ENCODE assay signal across 22 cellular contexts in genomic region chr7:47719675-47720074, GRCh38.
"Had no signal": no experiment of that assay in that cellular context is flagged by ENCODE, and none has a peak within 500 bp of the region (broad histone marks: within the 10 kb centered on the region; RNA-seq: fewer than 3 reads in every experiment).

No MANE protein-coding gene starts in this region.

- H3K36me3 Mint-ChIP-seq: activated naive CD8-positive, alpha-beta T cell treated with anti-CD3 and anti-CD28 coated beads, Interleukin-2, amount 10 ng/mL, durations not matched to agents 7 days and 5 days; stimulated activated effector memory CD8-positive, alpha-beta T cell treated with anti-CD3 and anti-CD28 coated beads, Interleukin-12 subunit alpha, Interleukin-12 subunit beta, amount 100 ng/mL, for 72 hours had no signal

- DNase-seq: activated CD4-positive, alpha-beta memory T cell treated with anti-CD3 and anti-CD28 coated beads, Interleukin-2, amount 10 ng/mL, durations not matched to agents 7 days and 5 days; activated CD4-positive, alpha-beta T cell treated with anti-CD3 and anti-CD28 coated beads, Interleukin-2, amount 10 ng/mL, durations not matched to agents 24 days and 14 days; activated effector memory CD4-positive, alpha-beta T cell treated with Interleukin-2 at 50 U/mL for 16 hours; activated naive CD4-positive, alpha-beta T cell treated with anti-CD3 and anti-CD28 coated beads for 36 hours; activated naive CD8-positive, alpha-beta T cell treated with anti-CD3 and anti-CD28 coated beads, Interleukin-2, amount 10 ng/mL, durations not matched to agents 7 days and 5 days; activated T-cell treated with anti-CD3 and anti-CD28 coated beads, Interleukin-2, amount 50 U/mL, for 72 hours; amniotic stem cell; cortex of kidney; endodermal cell; midbrain; right lobe of liver; stimulated activated CD4-positive, alpha-beta T cell treated with anti-CD3 and anti-CD28 coated beads, Interleukin-2, amount 100 ng/mL, for 24 hours; stimulated activated naive CD8-positive, alpha-beta T cell treated with anti-CD3 and anti-CD28 coated beads, Interleukin-15, amount 100 ng/mL, for 72 hours; T-helper 2 cell had no signal

- H3K4me3 ChIP-seq: right lobe of liver, skin epidermis, tibial nerve, vagina had no signal

- H3K27ac Mint-ChIP-seq: activated CD4-positive, alpha-beta memory T cell treated with anti-CD3 and anti-CD28 coated beads, Interleukin-2, amount 10 ng/mL, durations not matched to agents 7 days and 5 days; activated CD4-positive, alpha-beta T cell treated with anti-CD3 and anti-CD28 coated beads, Interleukin-2, amount 10 ng/mL, durations not matched to agents 24 days and 14 days; activated naive CD4-positive, alpha-beta T cell treated with anti-CD3 and anti-CD28 coated beads for 36 hours; activated naive CD8-positive, alpha-beta T cell treated with anti-CD3 and anti-CD28 coated beads, Interleukin-2, amount 10 ng/mL, durations not matched to agents 7 days and 5 days; activated T-cell treated with anti-CD3 and anti-CD28 coated beads, Interleukin-2, amount 50 U/mL, for 72 hours; endodermal cell; stimulated activated effector memory CD8-positive, alpha-beta T cell treated with anti-CD3 and anti-CD28 coated beads, Interleukin-12 subunit alpha, Interleukin-12 subunit beta, amount 100 ng/mL, for 72 hours; stimulated activated naive CD8-positive, alpha-beta T cell treated with anti-CD3 and anti-CD28 coated beads, Interleukin-15, amount 100 ng/mL, for 72 hours had no signal

- H3K9me3 ChIP-seq: right lobe of liver, tibial nerve, vagina had no signal

- H3K27ac ChIP-seq: right lobe of liver, skin epidermis, vagina, VCaP had no signal

- H3K4me1 ChIP-seq: vagina had no signal

- ATAC-seq: activated CD4-positive, CD25-positive, alpha-beta regulatory T cell treated with anti-CD3 and anti-CD28 coated beads, Interleukin-2, amount 50 U/mL, for 24 hours; activated T-cell treated with anti-CD3 and anti-CD28 coated beads, Interleukin-2, amount 50 U/mL, for 72 hours; stimulated activated effector memory CD8-positive, alpha-beta T cell treated with anti-CD3 and anti-CD28 coated beads, Interleukin-12 subunit alpha, Interleukin-12 subunit beta, amount 100 ng/mL, for 72 hours; stimulated activated naive CD8-positive, alpha-beta T cell treated with anti-CD3 and anti-CD28 coated beads, Interleukin-15, amount 100 ng/mL, for 72 hours had no signal

- H3K27me3 ChIP-seq: right lobe of liver, tibial nerve, vagina had no signal

- H3K9me3 Mint-ChIP-seq: activated CD4-positive, alpha-beta memory T cell treated with anti-CD3 and anti-CD28 coated beads, Interleukin-2, amount 10 ng/mL, durations not matched to agents 7 days and 5 days; activated CD4-positive, alpha-beta T cell treated with anti-CD3 and anti-CD28 coated beads, Interleukin-2, amount 10 ng/mL, durations not matched to agents 24 days and 14 days; activated naive CD4-positive, alpha-beta T cell treated with anti-CD3 and anti-CD28 coated beads for 36 hours; activated naive CD8-positive, alpha-beta T cell treated with anti-CD3 and anti-CD28 coated beads, Interleukin-2, amount 10 ng/mL, durations not matched to agents 7 days and 5 days; activated T-cell treated with anti-CD3 and anti-CD28 coated beads, Interleukin-2, amount 50 U/mL, for 72 hours; endodermal cell; stimulated activated effector memory CD8-positive, alpha-beta T cell treated with anti-CD3 and anti-CD28 coated beads, Interleukin-12 subunit alpha, Interleukin-12 subunit beta, amount 100 ng/mL, for 72 hours; stimulated activated naive CD8-positive, alpha-beta T cell treated with anti-CD3 and anti-CD28 coated beads, Interleukin-15, amount 100 ng/mL, for 72 hours had no signal

- H3K36me3 ChIP-seq: right lobe of liver, tibial nerve, vagina had no signal

- H3K4me1 Mint-ChIP-seq: activated CD4-positive, alpha-beta memory T cell treated with anti-CD3 and anti-CD28 coated beads, Interleukin-2, amount 10 ng/mL, durations not matched to agents 7 days and 5 days; activated CD4-positive, alpha-beta T cell treated with anti-CD3 and anti-CD28 coated beads, Interleukin-2, amount 10 ng/mL, durations not matched to agents 24 days and 14 days had no signal

- FAIRE-seq: bronchial epithelial cell, keratinocyte had no signal

- H3K27me3 Mint-ChIP-seq: activated CD4-positive, alpha-beta memory T cell treated with anti-CD3 and anti-CD28 coated beads, Interleukin-2, amount 10 ng/mL, durations not matched to agents 7 days and 5 days; activated CD4-positive, alpha-beta T cell treated with anti-CD3 and anti-CD28 coated beads, Interleukin-2, amount 10 ng/mL, durations not matched to agents 24 days and 14 days; activated naive CD8-positive, alpha-beta T cell treated with anti-CD3 and anti-CD28 coated beads, Interleukin-2, amount 10 ng/mL, durations not matched to agents 7 days and 5 days; stimulated activated naive CD8-positive, alpha-beta T cell treated with anti-CD3 and anti-CD28 coated beads, Interleukin-15, amount 100 ng/mL, for 72 hours had no signal

- H3K4me3 Mint-ChIP-seq: activated CD4-positive, alpha-beta memory T cell treated with anti-CD3 and anti-CD28 coated beads, Interleukin-2, amount 10 ng/mL, durations not matched to agents 7 days and 5 days; activated CD4-positive, alpha-beta T cell treated with anti-CD3 and anti-CD28 coated beads, Interleukin-2, amount 10 ng/mL, durations not matched to agents 24 days and 14 days; activated naive CD4-positive, alpha-beta T cell treated with anti-CD3 and anti-CD28 coated beads for 36 hours; activated naive CD8-positive, alpha-beta T cell treated with anti-CD3 and anti-CD28 coated beads, Interleukin-2, amount 10 ng/mL, durations not matched to agents 7 days and 5 days; activated T-cell treated with anti-CD3 and anti-CD28 coated beads, Interleukin-2, amount 50 U/mL, for 72 hours; endodermal cell; stimulated activated effector memory CD8-positive, alpha-beta T cell treated with anti-CD3 and anti-CD28 coated beads, Interleukin-12 subunit alpha, Interleukin-12 subunit beta, amount 100 ng/mL, for 72 hours; stimulated activated naive CD8-positive, alpha-beta T cell treated with anti-CD3 and anti-CD28 coated beads, Interleukin-15, amount 100 ng/mL, for 72 hours had no signal
